24 cellular contexts compared by ENCODE assay signal in the genomic region with DNA sequence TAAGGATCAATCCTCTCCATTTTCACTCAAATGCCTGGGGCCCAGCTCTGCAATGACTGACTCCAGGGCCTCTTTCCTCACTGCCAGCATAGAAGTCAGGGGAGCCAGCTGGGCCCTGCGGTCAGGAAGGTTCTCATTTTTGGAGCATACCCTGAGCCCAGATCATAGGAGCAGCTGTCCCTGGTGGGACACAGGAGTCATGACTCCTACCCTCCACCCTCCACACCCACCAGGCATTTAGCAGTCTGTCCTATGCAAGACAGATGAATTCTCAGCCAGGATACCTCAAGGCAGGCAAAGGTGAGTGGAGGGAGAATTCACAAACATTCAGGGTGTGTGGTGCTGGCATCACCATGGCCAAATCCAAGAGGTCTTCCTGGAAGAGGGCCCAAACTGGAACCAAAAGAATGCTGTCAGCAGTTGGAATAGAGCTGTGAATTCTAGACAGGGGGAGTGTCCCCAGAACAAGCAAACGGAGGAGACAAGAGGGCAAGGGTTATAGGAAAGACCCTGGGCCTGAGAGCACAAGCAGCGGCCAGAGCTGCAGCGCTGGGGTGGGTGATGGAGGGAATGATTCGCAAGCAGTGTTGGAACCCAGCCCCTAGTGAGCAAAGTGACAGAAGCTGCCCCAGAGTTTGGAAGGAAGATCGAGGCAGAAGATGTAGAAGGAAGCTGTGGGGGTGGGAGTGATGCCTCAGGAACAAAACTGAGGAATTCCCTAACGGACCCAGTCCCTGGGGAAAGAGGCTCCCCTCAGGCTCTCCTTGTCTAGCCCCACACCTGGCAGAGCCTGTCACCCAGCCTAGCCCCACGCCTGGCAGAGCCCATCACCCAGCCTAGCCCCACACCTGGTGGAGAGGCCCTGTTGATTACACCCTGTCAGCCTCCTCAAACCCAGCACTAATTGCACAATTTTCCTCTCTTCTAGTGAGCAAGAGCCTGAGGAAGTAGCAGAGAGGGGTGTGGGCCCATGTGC. TPM values are rescaled to one million over a fixed set of nuclear protein-coding genes. Genes with fewer than 3 reads are reported as not detected.
A peak's percentile ranks its signal among the peaks of the same experiment; 100 is the strongest.
DNase-seq lines count a peak whose midpoint lies in the region; ATAC-seq and TF ChIP-seq lines count a peak whose summit lies in the region.
"Had no signal": no experiment of that assay in that cellular context is flagged by ENCODE, and none has a peak within 500 bp of the region (broad histone marks: within the 10 kb centered on the region; RNA-seq: fewer than 3 reads in every experiment).

No MANE protein-coding gene starts in this region.

- TF ChIP-seq CTCF in HL-60 (IDR thresholded peaks at IDR 0.05; ENCODE audit: insufficient read depth, low read length) (no peak), GM13976 (IDR thresholded peaks at IDR 0.05; ENCODE audit: borderline replicate concordance, control extremely low read depth, extremely low read depth, insufficient read depth, missing control alignments) (no peak)

- ATAC-seq in activated naive CD4-positive, alpha-beta T cell treated with anti-CD3 and anti-CD28 coated beads, Interleukin-2, amount 50 U/mL, for 72 hours = no peak
- ATAC-seq in stimulated activated effector memory CD8-positive, alpha-beta T cell treated with anti-CD3 and anti-CD28 coated beads, Interleukin-12 subunit alpha, Interleukin-12 subunit beta, amount 100 ng/mL, for 72 hours = no peak
- ATAC-seq: body of pancreas, psoas muscle had no signal

- H3K27ac Mint-ChIP-seq in activated naive CD4-positive, alpha-beta T cell treated with anti-CD3 and anti-CD28 coated beads, Interleukin-2, amount 50 U/mL, for 72 hours = peak overlapping the region; percentile 18 to 83
- H3K27ac Mint-ChIP-seq in immature natural killer cell = peak overlapping the region in 5 of 6 donors; percentile 9 to 61 (median 55)
- H3K27ac Mint-ChIP-seq in stimulated activated effector memory CD8-positive, alpha-beta T cell treated with anti-CD3 and anti-CD28 coated beads, Interleukin-12 subunit alpha, Interleukin-12 subunit beta, amount 100 ng/mL, for 72 hours = peak overlapping the region; percentile 85
- H3K27ac Mint-ChIP-seq: activated naive CD8-positive, alpha-beta T cell treated with anti-CD3 and anti-CD28 coated beads, Interleukin-2, amount 10 ng/mL, durations not matched to agents 7 days and 5 days had no signal

- H3K27me3 ChIP-seq in HL-60 (ENCODE audit: insufficient read depth, poor library complexity, severe bottlenecking) = no peaks in the 10 kb centered on the region
- H3K27me3 ChIP-seq: body of pancreas, uterus had no signal

- no peak for DNase-seq in activated naive CD4-positive, alpha-beta T cell treated with anti-CD3 and anti-CD28 coated beads, Interleukin-2, amount 50 U/mL, for 72 hours (ENCODE audit: low spot score in 2 of 2)
- no peak for DNase-seq in activated naive CD4-positive, alpha-beta T cell treated with Interleukin-2 at 50 U/mL for 16 hours
- DNase-seq in HL-60 (ENCODE audit: low read depth in 1 of 2, low spot score in 1 of 2) (peak; percentile 25 to 35), immature natural killer cell (no peak), GM13976 (ENCODE audit: low spot score) (no peak), superior temporal gyrus (ENCODE audit: extremely low spot score) (no peak), islet precursor cell (no peak)
- DNase-seq in stimulated activated effector memory CD8-positive, alpha-beta T cell treated with anti-CD3 and anti-CD28 coated beads, Interleukin-12 subunit alpha, Interleukin-12 subunit beta, amount 100 ng/mL, for 72 hours (ENCODE audit: low spot score in 2 of 2) = no peak
- DNase-seq: activated CD4-positive, alpha-beta T cell treated with anti-CD3 and anti-CD28 coated beads for 48 hours; activated naive CD8-positive, alpha-beta T cell treated with anti-CD3 and anti-CD28 coated beads, Interleukin-2, amount 10 ng/mL, durations not matched to agents 7 days and 5 days; body of pancreas; DND-41; hippocampal formation; Karpas-422; kidney; NCI-H1105; NCI-H510A treated with DMSO at 0.1 percent for 48 hours; psoas muscle; RPMI8226; stimulated activated CD4-positive, alpha-beta T cell treated with anti-CD3 and anti-CD28 coated beads, Interleukin-4, amount 100 ng/mL, for 1 hour; uterus had no signal

- H3K27me3 Mint-ChIP-seq in immature natural killer cell (ENCODE audit: low read depth in 3 of 3) = peaks cover 3% of the 10 kb centered on the region in 3 donors

- H3K4me3 ChIP-seq in HL-60 (replicated peaks; ENCODE audit: insufficient read depth, low read length) = no peak overlapping the region
- H3K4me3 ChIP-seq: body of pancreas, coronary artery, lung, psoas muscle, smooth muscle cell, uterus had no signal

- no peak overlapping the region for H3K27ac ChIP-seq in HL-60 (replicated peaks)
- H3K27ac ChIP-seq: body of pancreas, coronary artery, psoas muscle, uterus had no signal

- in situ Hi-C loops in GM13976 (cut with MboI; ENCODE audit: low sequenced_read_pairs, unreplicated experiment) = no loop called here

- no peaks in the 10 kb centered on the region for H3K9me3 Mint-ChIP-seq in activated naive CD4-positive, alpha-beta T cell treated with anti-CD3 and anti-CD28 coated beads, Interleukin-2, amount 50 U/mL, for 72 hours
- no peaks in the 10 kb centered on the region for H3K9me3 Mint-ChIP-seq in immature natural killer cell
- no peaks in the 10 kb centered on the region for H3K9me3 Mint-ChIP-seq in stimulated activated effector memory CD8-positive, alpha-beta T cell treated with anti-CD3 and anti-CD28 coated beads, Interleukin-12 subunit alpha, Interleukin-12 subunit beta, amount 100 ng/mL, for 72 hours
- H3K9me3 Mint-ChIP-seq: activated naive CD8-positive, alpha-beta T cell treated with anti-CD3 and anti-CD28 coated beads, Interleukin-2, amount 10 ng/mL, durations not matched to agents 7 days and 5 days had no signal

- H3K4me1 Mint-ChIP-seq in immature natural killer cell = peaks cover 19 to 29% of the 10 kb centered on the region in 2 donors
- peaks cover 23% of the 10 kb centered on the region for H3K4me1 Mint-ChIP-seq in stimulated activated effector memory CD8-positive, alpha-beta T cell treated with anti-CD3 and anti-CD28 coated beads, Interleukin-12 subunit alpha, Interleukin-12 subunit beta, amount 100 ng/mL, for 72 hours

- no peak overlapping the region for H3K4me3 Mint-ChIP-seq in immature natural killer cell
- H3K4me3 Mint-ChIP-seq in stimulated activated effector memory CD8-positive, alpha-beta T cell treated with anti-CD3 and anti-CD28 coated beads, Interleukin-12 subunit alpha, Interleukin-12 subunit beta, amount 100 ng/mL, for 72 hours = no peak overlapping the region
- H3K4me3 Mint-ChIP-seq: activated naive CD8-positive, alpha-beta T cell treated with anti-CD3 and anti-CD28 coated beads, Interleukin-2, amount 10 ng/mL, durations not matched to agents 7 days and 5 days had no signal

- H3K36me3 Mint-ChIP-seq in activated naive CD4-positive, alpha-beta T cell treated with anti-CD3 and anti-CD28 coated beads, Interleukin-2, amount 50 U/mL, for 72 hours = peaks cover 12 to 14% of the 10 kb centered on the region in 2 donors
- H3K36me3 Mint-ChIP-seq in immature natural killer cell = peaks cover 11 to 37% (median 20%) of the 10 kb centered on the region in 3 donors
- peaks cover 68% of the 10 kb centered on the region for H3K36me3 Mint-ChIP-seq in stimulated activated effector memory CD8-positive, alpha-beta T cell treated with anti-CD3 and anti-CD28 coated beads, Interleukin-12 subunit alpha, Interleukin-12 subunit beta, amount 100 ng/mL, for 72 hours

RNA-seq across cellular contexts. Expression of a gene that starts 4.5 kb away (rescaled TPM):
- 1 to 10 TPM in 1 of 2 donors, under 1 TPM in 1; 0.93 to 1.1 TPM for total RNA-seq in activated naive CD4-positive, alpha-beta T cell treated with anti-CD3 and anti-CD28 coated beads, Interleukin-2, amount 50 U/mL, for 72 hours
- under 1 TPM; 0.22 to 0.74 (median 0.66) TPM for polyA plus RNA-seq in immature natural killer cell
- total RNA-seq: body of pancreas had no signal

RNA-seq across cellular contexts. Expression of a gene that starts 7.0 kb away (rescaled TPM):
- total RNA-seq in activated naive CD4-positive, alpha-beta T cell treated with anti-CD3 and anti-CD28 coated beads, Interleukin-2, amount 50 U/mL, for 72 hours = 10 to 100 TPM; 48.9 to 67.6 TPM
- 100 to 1,000 TPM in 2 of 3 donors, 10 to 100 TPM in 1; 74.6 to 146 (median 136) TPM for polyA plus RNA-seq in immature natural killer cell

RNA-seq across cellular contexts. Expression of a gene that starts 40.4 kb away (rescaled TPM):
- total RNA-seq in activated naive CD4-positive, alpha-beta T cell treated with anti-CD3 and anti-CD28 coated beads, Interleukin-2, amount 50 U/mL, for 72 hours = 10 to 100 TPM; 63.5 to 97.7 TPM
- polyA plus RNA-seq in immature natural killer cell = 10 to 100 TPM; 80.9 to 91.9 (median 85.5) TPM

RNA-seq across cellular contexts. Expression of a gene that starts 42.2 kb away (rescaled TPM):
- 1 to 10 TPM in 1 of 2 donors, under 1 TPM in 1; 0.68 to 2.2 TPM for total RNA-seq in activated naive CD4-positive, alpha-beta T cell treated with anti-CD3 and anti-CD28 coated beads, Interleukin-2, amount 50 U/mL, for 72 hours
- polyA plus RNA-seq in immature natural killer cell = not detected

RNA-seq across cellular contexts. Expression of a gene that starts 48.9 kb away (rescaled TPM):
- total RNA-seq in activated naive CD4-positive, alpha-beta T cell treated with anti-CD3 and anti-CD28 coated beads, Interleukin-2, amount 50 U/mL, for 72 hours = 100 to 1,000 TPM; 112 to 146 TPM
- 100 to 1,000 TPM in 2 of 3 donors, 10 to 100 TPM in 1; 56.8 to 188 (median 147) TPM for polyA plus RNA-seq in immature natural killer cell

Comparison
In these comparisons a context has a peak if more than half of its experiments do, and no peak if none do; other contexts are left out.
1. DNase-seq: peak in HL-60 (2 of 2); none in activated naive CD4-positive, alpha-beta T cell treated with anti-CD3 and anti-CD28 coated beads, Interleukin-2, amount 50 U/mL, for 72 hours (0 of 2), activated naive CD4-positive, alpha-beta T cell treated with Interleukin-2 at 50 U/mL for 16 hours (single experiment), immature natural killer cell (0 of 3), stimulated activated effector memory CD8-positive, alpha-beta T cell treated with anti-CD3 and anti-CD28 coated beads, Interleukin-12 subunit alpha, Interleukin-12 subunit beta, amount 100 ng/mL, for 72 hours (0 of 2), GM13976 (single experiment), superior temporal gyrus (single experiment) and islet precursor cell (single experiment).
2. Peak in every context shown above with its lines, with median percentiles within 50 percentile points of each other: H3K27ac Mint-ChIP-seq.